19 cellular contexts compared by ENCODE assay signal in the genomic region with DNA sequence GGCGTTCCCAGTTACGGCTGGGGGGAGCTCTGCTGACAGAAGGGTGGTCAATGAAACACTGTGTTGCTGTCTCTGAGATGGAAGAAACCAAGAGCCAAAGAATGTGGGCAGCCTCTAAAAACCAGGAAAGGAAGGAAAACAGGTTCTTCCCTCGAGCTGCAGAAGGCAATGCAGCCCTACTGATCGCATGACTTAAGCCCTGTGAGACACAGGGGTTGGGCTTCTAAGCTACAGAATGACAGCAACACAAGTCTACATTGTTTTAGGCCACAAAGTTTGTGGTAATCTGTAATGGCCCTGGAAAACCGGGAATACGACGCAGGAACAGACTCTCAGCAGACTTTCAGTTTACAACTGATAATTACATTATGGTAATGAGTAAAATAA. TPM values are rescaled to one million over a fixed set of nuclear protein-coding genes. Genes with fewer than 3 reads are reported as not detected.
DNase-seq lines count a peak whose midpoint lies in the region; ATAC-seq, FAIRE-seq and TF ChIP-seq lines count a peak whose summit lies in the region.
"Had no signal": no experiment of that assay in that cellular context is flagged by ENCODE, and none has a peak within 500 bp of the region (broad histone marks: within the 10 kb centered on the region; RNA-seq: fewer than 3 reads in every experiment).

No MANE protein-coding gene starts in this region.

- H3K36me3 ChIP-seq in Panc1 (ENCODE audit: control insufficient read depth, insufficient read depth, low read length) (peaks cover 53% of the 10 kb centered on the region), esophagus muscularis mucosa (peaks cover 41 to 81% (median 60%) of the 10 kb centered on the region in 4 donors)
- H3K36me3 ChIP-seq: BE2C had no signal

- TF ChIP-seq CTCF in Panc1 (IDR thresholded peaks at IDR 0.05) (no peak), esophagus muscularis mucosa (IDR thresholded peaks at IDR 0.05) (no peak)

- BruUV-seq in Panc1 (replicated peaks; lab: Mats Ljungman, UMichigan) = no TSS peak

- no peak overlapping the region for H3K27ac ChIP-seq in Panc1 (ENCODE audit: low read length)
- no peak overlapping the region for H3K27ac ChIP-seq in esophagus muscularis mucosa (replicated peaks in 1 of 4)
- H3K27ac ChIP-seq: C4-2B had no signal

- in situ Hi-C loops in Panc1 (cut with HindIII; ENCODE audit: low pct_unique_long_range_greater_than_20kb, low sequenced_read_pairs) = no loop called here

- no peak for TF ChIP-seq POLR2A in esophagus muscularis mucosa (IDR thresholded peaks at IDR 0.05; ENCODE audit: low read depth)

- no peak for TF ChIP-seq EP300 in esophagus muscularis mucosa (IDR thresholded peaks at IDR 0.05)

- no peaks in the 10 kb centered on the region for H3K36me3 Mint-ChIP-seq in activated CD4-positive, alpha-beta T cell treated with anti-CD3 and anti-CD28 coated beads for 36 hours (ENCODE audit: low read depth)
- H3K36me3 Mint-ChIP-seq: CD4-positive, alpha-beta memory T cell had no signal

- ATAC-seq in Panc1 (0 out of 2 replicates have a peak, but pooled peaks have one; percentile 60), HG02885 (IDR thresholded peaks at IDR 0.05; ENCODE audit: poor library complexity, unreplicated experiment) (no peak)
- ATAC-seq in activated CD4-positive, alpha-beta T cell treated with anti-CD3 and anti-CD28 coated beads for 36 hours = no peak

- H3K9me3 ChIP-seq in Panc1 (ENCODE audit: control insufficient read depth, insufficient read depth, low read depth, low read length) = no peaks in the 10 kb centered on the region
- H3K9me3 ChIP-seq in esophagus muscularis mucosa = no peaks in the 10 kb centered on the region
- H3K9me3 ChIP-seq: BE2C had no signal

- no peaks in the 10 kb centered on the region for H3K27me3 Mint-ChIP-seq in activated CD4-positive, alpha-beta T cell treated with anti-CD3 and anti-CD28 coated beads for 36 hours

- H3K4me3 Mint-ChIP-seq in activated CD4-positive, alpha-beta T cell treated with anti-CD3 and anti-CD28 coated beads for 36 hours = no peak overlapping the region
- H3K4me3 Mint-ChIP-seq: CD4-positive, alpha-beta memory T cell had no signal

- no peak overlapping the region for H3K4me3 ChIP-seq in Panc1 (ENCODE audit: low read depth in 2 of 2, low read length in 2 of 2)
- no peak overlapping the region for H3K4me3 ChIP-seq in esophagus muscularis mucosa

- no peaks in the 10 kb centered on the region for H3K27me3 ChIP-seq in Panc1 (ENCODE audit: control insufficient read depth, insufficient read depth, low read length)
- H3K27me3 ChIP-seq in esophagus muscularis mucosa = no peaks in the 10 kb centered on the region

- H3K27ac Mint-ChIP-seq in activated CD4-positive, alpha-beta T cell treated with anti-CD3 and anti-CD28 coated beads for 36 hours = no peak overlapping the region
- H3K27ac Mint-ChIP-seq: CD4-positive, alpha-beta memory T cell had no signal

- no peaks in the 10 kb centered on the region for H3K9me3 Mint-ChIP-seq in activated CD4-positive, alpha-beta T cell treated with anti-CD3 and anti-CD28 coated beads for 36 hours (ENCODE audit: low read depth)
- H3K9me3 Mint-ChIP-seq: CD4-positive, alpha-beta memory T cell had no signal

- DNase-seq in HTR-8/SVneo (ENCODE audit: insufficient read length, low spot score) (no peak), Panc1 (ENCODE audit: low read depth, low spot score) (no peak), esophagus muscularis mucosa (ENCODE audit: extremely low spot score) (peak; percentile 1), frontal cortex (ENCODE audit: low spot score in 2 of 2) (no peak), midbrain (lab: John Stamatoyannopoulos, UW) (no peak)
- no peak for DNase-seq in activated CD4-positive, alpha-beta T cell treated with anti-CD3 and anti-CD28 coated beads for 36 hours
- DNase-seq: BE2C; CD4-positive, alpha-beta memory T cell; DMS153; DMS79 treated with DMSO at 0.1 percent for 48 hours; EL; GDM1; HCEC 1CT had no signal

- FAIRE-seq in HTR-8/SVneo (lab: Jason Lieb, UNC) (peak; percentile 40), frontal cortex (lab: Jason Lieb, UNC) (no peak)
- FAIRE-seq: A204.1, D721Med, GM12892, H1 had no signal

- POLR2A ChIA-PET in Panc1 (lab: Charles Lee) = no interaction called here
- POLR2A ChIA-PET in activated CD4-positive, alpha-beta T cell treated with anti-CD3 and anti-CD28 coated beads for 36 hours (lab: Charles Lee) = no interaction called here

- CTCF ChIA-PET in Panc1 (lab: Charles Lee) = no interaction called here
- CTCF ChIA-PET in activated CD4-positive, alpha-beta T cell treated with anti-CD3 and anti-CD28 coated beads for 36 hours (lab: Charles Lee) = no interaction called here

- intact Hi-C loops in Panc1 (cut with micrococcal nuclease; ENCODE audit: unreplicated experiment) (no loop called here), esophagus muscularis mucosa (cut with DNase I) (no loop called here)
- intact Hi-C loops in activated CD4-positive, alpha-beta T cell treated with anti-CD3 and anti-CD28 coated beads for 36 hours (cut with DNase I, micrococcal nuclease) = no loop called here

- 93% methylated on average over 7 of the region's 7 CpGs for WGBS in esophagus muscularis mucosa

- H3K4me1 ChIP-seq in Panc1 (ENCODE audit: control insufficient read depth, insufficient read depth, low read length) = no peaks in the 10 kb centered on the region
- H3K4me1 ChIP-seq in esophagus muscularis mucosa = no peaks in the 10 kb centered on the region
- H3K4me1 ChIP-seq: BE2C had no signal

- no peaks in the 10 kb centered on the region for H3K4me1 Mint-ChIP-seq in activated CD4-positive, alpha-beta T cell treated with anti-CD3 and anti-CD28 coated beads for 36 hours
- H3K4me1 Mint-ChIP-seq: CD4-positive, alpha-beta memory T cell had no signal

RNA-seq across cellular contexts. Expression of a gene that starts 38.2 kb away (rescaled TPM):
- total RNA-seq in Panc1 (2021; ENCODE audit: unreplicated experiment) = 0.23 TPM
- polyA plus RNA-seq in Panc1 (2012; ENCODE audit: insufficient read length) = 0.23 TPM
- total RNA-seq in esophagus muscularis mucosa = not detected
- total RNA-seq in frontal cortex = not detected
- not detected for total RNA-seq in activated CD4-positive, alpha-beta T cell treated with anti-CD3 and anti-CD28 coated beads for 36 hours
- total RNA-seq: CD4-positive, alpha-beta memory T cell had no signal
- polyA plus RNA-seq: CD4-positive, alpha-beta memory T cell had no signal
